ENCODE assay signal across 8 cellular contexts in genomic region chr18:75208055-75208835, GRCh38. TPM values are rescaled to one million over a fixed set of nuclear protein-coding genes. Genes with fewer than 3 reads are reported as not detected.
DNase-seq lines count a peak whose midpoint lies in the region; ATAC-seq and TF ChIP-seq lines count a peak whose summit lies in the region.

No MANE protein-coding gene starts in this region.

- POLR2A ChIA-PET in Panc1 (lab: Charles Lee): no interaction called here

- H3K4me2 ChIP-seq in osteoblast (ENCODE audit: insufficient read depth, low read length): peak overlapping the region; percentile 96

- peak overlapping the region; percentile 84 for H2AFZ ChIP-seq in osteoblast (ENCODE audit: low read length)

- H3K36me3 ChIP-seq in Panc1 (ENCODE audit: control insufficient read depth, insufficient read depth, low read length): no peaks in the 10 kb centered on the region
- H3K36me3 ChIP-seq in osteoblast (ENCODE audit: insufficient read depth, low read length): no peaks in the 10 kb centered on the region

- H3K27ac ChIP-seq in Panc1 (ENCODE audit: low read length): peak overlapping the region; percentile 81
- peak overlapping the region; percentile 17 for H3K27ac ChIP-seq in osteoblast (ENCODE audit: low read depth, low read length)

- H3K4me3 ChIP-seq in Panc1 (ENCODE audit: low read depth in 2 of 2, low read length in 2 of 2): peak overlapping the region; percentile 84 to 89
- peak overlapping the region; percentile 75 to 98 for H3K4me3 ChIP-seq in foreskin fibroblast (ENCODE audit: low read depth in 1 of 2, low read length in 2 of 2)
- peak overlapping the region; percentile 92 for H3K4me3 ChIP-seq in osteoblast (ENCODE audit: insufficient read depth, low read length)

- DNase-seq in AG20443 (ENCODE audit: low spot score) (peak; percentile 59), Panc1 (ENCODE audit: low read depth, low spot score) (no peak), activated gamma-delta T cell (lab: John Stamatoyannopoulos, UW) (peak; percentile 34), foreskin fibroblast (peak in 1 of 2 donors; percentile 74), osteoblast (ENCODE audit: insufficient read length, low spot score, missing footprints) (peak; percentile 95), cerebellar nuclear complex (lab: John Stamatoyannopoulos, UW) (no peak)

- no peaks in the 10 kb centered on the region for H3K27me3 ChIP-seq in Panc1 (ENCODE audit: control insufficient read depth, insufficient read depth, low read length)
- no peaks in the 10 kb centered on the region for H3K27me3 ChIP-seq in osteoblast (ENCODE audit: insufficient read depth, low read length)

- CTCF ChIA-PET in Panc1 (lab: Charles Lee): interaction anchor here (0.5 kb wide), 1 partner anchor 246 kb away, joined by 3 read pairs; no protein-coding TSS in a partner anchor

- TF ChIP-seq CTCF in Panc1 (IDR thresholded peaks at IDR 0.05) (no peak; the same call in 1 of the 2 replicates), foreskin fibroblast (IDR thresholded peaks at IDR 0.05; ENCODE audit: low read depth, low read length) (no peak), osteoblast (IDR thresholded peaks at IDR 0.05; ENCODE audit: extremely low read depth, low read depth, low read length) (no peak)

- no peaks in the 10 kb centered on the region for H3K9me3 ChIP-seq in Panc1 (ENCODE audit: control insufficient read depth, insufficient read depth, low read depth, low read length)
- no peaks in the 10 kb centered on the region for H3K9me3 ChIP-seq in osteoblast (ENCODE audit: low read depth, low read length)

- ATAC-seq in HG03460 (IDR thresholded peaks at IDR 0.05; ENCODE audit: unreplicated experiment) (peak; percentile 10), Panc1 (peak; percentile 39)

- peak; percentile 16 for TF ChIP-seq POLR2A in GM19193 (IDR thresholded peaks at IDR 0.05; ENCODE audit: extremely low read depth, insufficient read depth, insufficient read length)

- peaks cover 63% of the 10 kb centered on the region for H3K79me2 ChIP-seq in osteoblast (ENCODE audit: insufficient read depth, low read length)

- peaks cover 28% of the 10 kb centered on the region for H4K20me1 ChIP-seq in osteoblast (ENCODE audit: insufficient read depth, low read length)

- in situ Hi-C loops in Panc1 (cut with HindIII; ENCODE audit: low pct_unique_long_range_greater_than_20kb, low sequenced_read_pairs): no loop called here

- H3K4me1 ChIP-seq in Panc1 (ENCODE audit: control insufficient read depth, insufficient read depth, low read length) (peaks cover 53% of the 10 kb centered on the region), osteoblast (ENCODE audit: insufficient read depth, low read length) (peaks cover 38% of the 10 kb centered on the region)

- BruUV-seq in Panc1 (replicated peaks; lab: Mats Ljungman, UMichigan): no TSS peak

- intact Hi-C loops in Panc1 (cut with micrococcal nuclease; ENCODE audit: unreplicated experiment): loop anchor here (2.0 to 5.0 kb wide), 2 partner anchors 311 to 1141 kb away; no protein-coding TSS in a partner anchor

RNA-seq across cellular contexts. Expression of gene PTGR3, which starts 0.7 kb away (rescaled TPM):
- total RNA-seq in Panc1 (2021; ENCODE audit: unreplicated experiment) (45.0 TPM), osteoblast (8.3 and 10.3 TPM in 2 replicates)
- 28.9 TPM for polyA plus RNA-seq in Panc1 (2012; ENCODE audit: insufficient read length)

RNA-seq across cellular contexts. Expression of gene TSHZ1, which starts 2.4 kb away (rescaled TPM):
- total RNA-seq in Panc1 (2021; ENCODE audit: unreplicated experiment) (10.0 TPM), osteoblast (8.5 and 10.5 TPM in 2 replicates)
- 13.7 TPM for polyA plus RNA-seq in Panc1 (2012; ENCODE audit: insufficient read length)

Comparison
In these comparisons a context has a peak if more than half of its experiments do, and no peak if none do; other contexts are left out.
1. DNase-seq: peak in AG20443 (single experiment), activated gamma-delta T cell (single experiment) and osteoblast (single experiment); none in Panc1 (single experiment) and cerebellar nuclear complex (0 of 2).
2. Peak in every context shown above with its lines, with median percentiles within 50 percentile points of each other: H3K4me3 ChIP-seq.